In the genomic region with DNA sequence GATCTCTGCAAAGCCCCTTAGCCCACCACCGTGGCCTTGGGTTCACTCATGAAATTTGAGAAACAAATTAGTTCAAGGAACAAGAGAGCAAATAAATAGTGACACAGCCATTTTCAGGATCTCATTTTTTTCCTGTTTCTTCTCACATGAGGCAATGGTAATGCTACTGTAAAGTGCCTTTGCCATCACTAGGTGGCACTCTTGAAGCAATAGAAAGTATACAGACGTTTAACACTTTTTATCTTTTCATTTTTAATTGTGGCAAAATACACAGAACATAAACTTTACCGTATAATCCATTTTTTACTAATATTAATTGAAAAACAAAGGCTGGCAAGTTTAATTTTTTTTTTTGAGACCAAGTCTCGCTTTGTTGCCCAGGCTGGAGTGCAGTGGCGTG, we compare ENCODE assay signal across 10 cellular contexts.
DNase-seq lines count a peak whose midpoint lies in the region; ATAC-seq, FAIRE-seq and TF ChIP-seq lines count a peak whose summit lies in the region.
"Had no signal": no experiment of that assay in that cellular context is flagged by ENCODE, and none has a peak within 500 bp of the region (broad histone marks: within the 10 kb centered on the region; RNA-seq: fewer than 3 reads in every experiment).

No MANE protein-coding gene starts in this region.

- peak; percentile 73 for FAIRE-seq in G401.6 (lab: Jason Lieb, UNC)
- FAIRE-seq in small intestine (lab: Jason Lieb, UNC), result no peak

- H3K9me3 Mint-ChIP-seq in endodermal cell (peaks cover 76% of the 10 kb centered on the region), neural progenitor cell (peaks cover 56% of the 10 kb centered on the region)
- H3K9me3 Mint-ChIP-seq in activated T-cell treated with anti-CD3 and anti-CD28 coated beads, Interleukin-2, amount 50 U/mL, for 72 hours, result peaks cover 15 to 19% of the 10 kb centered on the region in 2 donors

- H3K36me3 ChIP-seq in endodermal cell (ENCODE audit: control insufficient read depth, insufficient read depth, low read length), result no peaks in the 10 kb centered on the region
- H3K36me3 ChIP-seq in neural progenitor cell, result no peaks in the 10 kb centered on the region
- no peaks in the 10 kb centered on the region for H3K36me3 ChIP-seq in small intestine (ENCODE audit: control insufficient read depth in 2 of 2, insufficient read depth in 2 of 2, low read length in 2 of 2)

- no peak overlapping the region for H3K27ac ChIP-seq in endodermal cell (ENCODE audit: low read depth, low read length)
- H3K27ac ChIP-seq in neural progenitor cell, result no peak overlapping the region
- no peak overlapping the region for H3K27ac ChIP-seq in small intestine (ENCODE audit: low read depth in 1 of 2, low read length in 1 of 2)

- H3K4me2 ChIP-seq in neural progenitor cell, result no peak overlapping the region

- H3K4me1 ChIP-seq in endodermal cell (ENCODE audit: control insufficient read depth, insufficient read depth, low read length), result no peaks in the 10 kb centered on the region
- no peaks in the 10 kb centered on the region for H3K4me1 ChIP-seq in neural progenitor cell
- no peaks in the 10 kb centered on the region for H3K4me1 ChIP-seq in small intestine (ENCODE audit: control insufficient read depth in 2 of 2, insufficient read depth in 1 of 2, low read depth in 1 of 2, low read length in 1 of 2)

- no peak overlapping the region for H3K4me3 Mint-ChIP-seq in endodermal cell
- H3K4me3 Mint-ChIP-seq in neural progenitor cell, result no peak overlapping the region
- H3K4me3 Mint-ChIP-seq in activated T-cell treated with anti-CD3 and anti-CD28 coated beads, Interleukin-2, amount 50 U/mL, for 72 hours, result no peak overlapping the region
- H3K4me3 Mint-ChIP-seq: memory B cell had no signal

- H3K79me2 ChIP-seq in neural progenitor cell (ENCODE audit: low read depth), result no peaks in the 10 kb centered on the region

- DNase-seq in NCI-H2227 (lab: John Stamatoyannopoulos, UW; ENCODE audit: unreplicated experiment) (peak; percentile 88), endodermal cell (no peak), neural progenitor cell (ENCODE audit: low spot score) (no peak), small intestine (no peak), NCI-H510A (lab: John Stamatoyannopoulos, UW) (no peak)
- no peak for DNase-seq in activated T-cell treated with anti-CD3 and anti-CD28 coated beads, Interleukin-2, amount 50 U/mL, for 72 hours
- DNase-seq: SHP77 treated with DMSO at 0.1 percent for 48 hours had no signal

- 56 to 67% methylated on average over 1 to 5 of the region's 5 CpGs for WGBS in endodermal cell (ENCODE audit: insufficient coverage in 1 of 2, insufficient read length in 1 of 2), 2 experiments
- WGBS in small intestine, 3 donors, result 38 to 43% (median 41%) methylated on average over 5 of the region's 5 CpGs

- no peak overlapping the region for H3K4me3 ChIP-seq in endodermal cell (ENCODE audit: low read length)
- no peak overlapping the region for H3K4me3 ChIP-seq in neural progenitor cell
- H3K4me3 ChIP-seq in small intestine (ENCODE audit: low read depth in 1 of 2, low read length in 2 of 2), result no peak overlapping the region

- no peak overlapping the region for H3K9ac ChIP-seq in endodermal cell (ENCODE audit: extremely low read depth, low read length, poor library complexity, severe bottlenecking)
- H3K9ac ChIP-seq in neural progenitor cell, result no peak overlapping the region

- H3K27me3 Mint-ChIP-seq in endodermal cell (ENCODE audit: insufficient read depth), result no peaks in the 10 kb centered on the region
- peaks cover 4% of the 10 kb centered on the region for H3K27me3 Mint-ChIP-seq in neural progenitor cell (ENCODE audit: insufficient read depth, low read depth)
- no peaks in the 10 kb centered on the region for H3K27me3 Mint-ChIP-seq in activated T-cell treated with anti-CD3 and anti-CD28 coated beads, Interleukin-2, amount 50 U/mL, for 72 hours (ENCODE audit: low read depth)
- H3K27me3 Mint-ChIP-seq: memory B cell had no signal

- no peaks in the 10 kb centered on the region for H4K20me1 ChIP-seq in neural progenitor cell (ENCODE audit: low read depth)

- peaks cover 62% of the 10 kb centered on the region for H3K9me3 ChIP-seq in endodermal cell (ENCODE audit: control insufficient read depth, low read length)
- H3K9me3 ChIP-seq in neural progenitor cell (ENCODE audit: low read depth), result peaks cover 17% of the 10 kb centered on the region
- H3K9me3 ChIP-seq in small intestine (ENCODE audit: control insufficient read depth, low read depth), result no peaks in the 10 kb centered on the region

- ATAC-seq in HG02588 (IDR thresholded peaks at IDR 0.05; ENCODE audit: unreplicated experiment), result no peak
- no peak for ATAC-seq in activated T-cell treated with anti-CD3 and anti-CD28 coated beads, Interleukin-2, amount 50 U/mL, for 72 hours (replicated peaks in 1 of 2)

- H3K36me3 Mint-ChIP-seq in endodermal cell (ENCODE audit: low read depth) (peaks cover 2% of the 10 kb centered on the region), neural progenitor cell (peaks cover 3% of the 10 kb centered on the region)
- H3K36me3 Mint-ChIP-seq in activated T-cell treated with anti-CD3 and anti-CD28 coated beads, Interleukin-2, amount 50 U/mL, for 72 hours (ENCODE audit: insufficient read depth in 2 of 2), result peaks cover 17 to 20% of the 10 kb centered on the region in 2 donors

- no peak overlapping the region for H2AFZ ChIP-seq in neural progenitor cell (replicated peaks)

- H3K27ac Mint-ChIP-seq in endodermal cell (no peak overlapping the region), neural progenitor cell (no peak overlapping the region)
- no peak overlapping the region for H3K27ac Mint-ChIP-seq in activated T-cell treated with anti-CD3 and anti-CD28 coated beads, Interleukin-2, amount 50 U/mL, for 72 hours
- H3K27ac Mint-ChIP-seq: memory B cell had no signal

- TF ChIP-seq CTCF in endodermal cell (conservative IDR thresholded peaks at IDR 0.05) (peak; percentile 48), neural progenitor cell (IDR thresholded peaks at IDR 0.05) (peak; percentile 30)

- H3F3A ChIP-seq in neural progenitor cell (ENCODE audit: low read depth), result no peaks in the 10 kb centered on the region

- H3K4me1 Mint-ChIP-seq in endodermal cell (no peaks in the 10 kb centered on the region), neural progenitor cell (no peaks in the 10 kb centered on the region)
- no peaks in the 10 kb centered on the region for H3K4me1 Mint-ChIP-seq in activated T-cell treated with anti-CD3 and anti-CD28 coated beads, Interleukin-2, amount 50 U/mL, for 72 hours (ENCODE audit: low read depth)
- H3K4me1 Mint-ChIP-seq: memory B cell had no signal

- H3K27me3 ChIP-seq in endodermal cell (ENCODE audit: control insufficient read depth, insufficient read depth, low read length, poor library complexity, severe bottlenecking) (no peaks in the 10 kb centered on the region), neural progenitor cell (no peaks in the 10 kb centered on the region), small intestine (ENCODE audit: control insufficient read depth in 2 of 2, insufficient read depth in 2 of 2, low read length in 2 of 2) (no peaks in the 10 kb centered on the region)
